In genomic region chr22:40463727-40464126, GRCh38 we compare ENCODE assay signal across 1 cellular context.
TF ChIP-seq lines count a peak whose summit lies in the region.

No MANE protein-coding gene starts in this region.

TF ChIP-seq in K562, 482 proteins besides CTCF, POLR2A, EP300 and RAD21 (continued from another document):
- TF ChIP-seq ZBTB40 (IDR thresholded peaks at IDR 0.05) (no peak), ZBTB40 (CRISPR knock-in tag; IDR thresholded peaks at IDR 0.05) (no peak)
